In the genomic region with DNA sequence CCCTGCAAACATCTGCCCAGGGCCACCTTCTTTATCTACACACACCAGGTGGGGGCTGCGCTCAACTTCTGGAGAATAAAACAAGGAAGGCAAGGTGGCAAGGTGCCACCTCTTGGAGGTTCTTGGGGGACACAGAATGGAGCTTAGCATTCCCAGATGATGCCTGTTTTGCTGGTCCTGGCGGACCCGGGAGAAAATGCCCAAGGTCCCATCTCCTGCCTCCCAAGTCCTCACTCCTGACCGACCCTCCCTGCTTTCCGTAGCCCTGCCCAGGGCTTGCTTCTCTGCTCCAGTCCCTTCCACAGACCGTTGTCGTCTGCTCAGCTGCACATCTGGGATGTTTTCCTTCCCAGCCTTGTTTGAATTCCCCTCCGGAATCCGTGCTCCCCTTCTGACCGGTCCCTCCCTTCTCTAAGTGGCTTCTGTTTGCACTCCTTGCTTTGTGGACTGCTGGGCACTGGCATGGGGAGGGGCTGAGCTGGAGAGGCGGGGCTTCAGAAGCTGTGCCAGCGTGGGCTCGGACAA, we compare ENCODE assay signal across 8 cellular contexts. TPM values are rescaled to one million over a fixed set of nuclear protein-coding genes. Genes with fewer than 3 reads are reported as not detected.
A peak's percentile ranks its signal among the peaks of the same experiment; 100 is the strongest.
DNase-seq lines count a peak whose midpoint lies in the region; ATAC-seq and TF ChIP-seq lines count a peak whose summit lies in the region.

No MANE protein-coding gene starts in this region.

- intact Hi-C loops in Calu3 (cut with micrococcal nuclease; ENCODE audit: unreplicated experiment) = loop anchor here (5.0 kb wide), 1 partner anchor 47 kb away; no protein-coding TSS in a partner anchor
- intact Hi-C loops in posterior cingulate gyrus (cut with DNase I) = no loop called here

- no peaks in the 10 kb centered on the region for H3K9me3 ChIP-seq in NT2/D1 (ENCODE audit: insufficient read depth, low read length)

- peak overlapping the region; percentile 70 for H3K9ac ChIP-seq in NT2/D1 (ENCODE audit: insufficient read length, low read depth)

- H3K27ac Mint-ChIP-seq in Calu3 (ENCODE audit: unreplicated experiment) (peak overlapping the region; percentile 60), osteocyte (ENCODE audit: unreplicated experiment) (peak overlapping the region; percentile 65)

- CTCF ChIA-PET in Calu3 (lab: Charles Lee) = interaction anchor here (0.6 to 1.3 kb wide), 7 partner anchors 19 to 224 kb away, joined by 3 to 6 read pairs (median 3); a partner anchor contains a TSS

- peaks cover 81% of the 10 kb centered on the region for H3K4me1 Mint-ChIP-seq in Calu3 (ENCODE audit: low read depth, unreplicated experiment)
- H3K4me1 Mint-ChIP-seq in osteocyte (ENCODE audit: unreplicated experiment) = peaks cover 38% of the 10 kb centered on the region

- peaks cover 11% of the 10 kb centered on the region for H3K4me1 ChIP-seq in NT2/D1 (ENCODE audit: insufficient read depth, insufficient read length)

- H3K27me3 Mint-ChIP-seq in Calu3 (ENCODE audit: unreplicated experiment) (no peaks in the 10 kb centered on the region), osteocyte (ENCODE audit: unreplicated experiment) (no peaks in the 10 kb centered on the region)

- TF ChIP-seq CTCF in Calu3 (IDR thresholded peaks at IDR 0.05; ENCODE audit: unreplicated experiment) (no peak), epithelial cell of esophagus (IDR thresholded peaks at IDR 0.05; ENCODE audit: insufficient read depth, low read depth, low read length, missing control alignments) (no peak), osteocyte (IDR thresholded peaks at IDR 0.05) (no peak)

- DNase-seq in Calu3 = peak; percentile 52
- no peak for DNase-seq in NT2/D1 (ENCODE audit: low read depth, low spot score)
- no peak for DNase-seq in epithelial cell of esophagus (ENCODE audit: low read depth)
- DNase-seq in osteocyte (ENCODE audit: extremely low spot score, unreplicated experiment) = no peak
- no peak for DNase-seq in posterior cingulate gyrus
- DNase-seq in C1 segment of cervical spinal cord (lab: John Stamatoyannopoulos, UW) = no peak

- H3K4me3 ChIP-seq in NT2/D1 (ENCODE audit: insufficient read length, low read depth) (peak overlapping the region; percentile 46), epithelial cell of esophagus (ENCODE audit: low read length) (peak overlapping the region; percentile 51)

- ATAC-seq in GM21381 (IDR thresholded peaks at IDR 0.05; ENCODE audit: unreplicated experiment) (no peak), GM18502 (IDR thresholded peaks at IDR 0.05; ENCODE audit: poor library complexity, unreplicated experiment) (no peak)

- no TSS peak for BruUV-seq in Calu3 (replicated peaks; lab: Mats Ljungman, UMichigan)

- peaks cover 39% of the 10 kb centered on the region for H3K36me3 Mint-ChIP-seq in Calu3 (ENCODE audit: insufficient read depth, unreplicated experiment)
- H3K36me3 Mint-ChIP-seq in osteocyte (ENCODE audit: unreplicated experiment) = peaks cover 2% of the 10 kb centered on the region

- H3K9me3 Mint-ChIP-seq in Calu3 (ENCODE audit: low read depth, unreplicated experiment) (no peaks in the 10 kb centered on the region), osteocyte (ENCODE audit: unreplicated experiment) (no peaks in the 10 kb centered on the region)

- H3K4me3 Mint-ChIP-seq in Calu3 (ENCODE audit: low read depth, unreplicated experiment) = peak overlapping the region; percentile 81
- H3K4me3 Mint-ChIP-seq in osteocyte (ENCODE audit: unreplicated experiment) = peak overlapping the region; percentile 83

- H3K27me3 ChIP-seq in NT2/D1 (ENCODE audit: insufficient read depth, insufficient read length) = peaks cover 20% of the 10 kb centered on the region

- no peaks in the 10 kb centered on the region for H3K36me3 ChIP-seq in NT2/D1 (ENCODE audit: insufficient read depth, insufficient read length, low read length)

RNA-seq across cellular contexts. Expression of a gene that starts 13.1 kb away (rescaled TPM):
- total RNA-seq in Calu3 (2022) = 136 and 143 TPM in 2 replicates
- total RNA-seq in osteocyte = 21.6 and 22.8 TPM in 2 replicates

RNA-seq across cellular contexts. Expression of a gene that starts 54.2 kb away (rescaled TPM):
- 31.6 and 44.1 TPM in 2 replicates for total RNA-seq in Calu3 (2022)
- total RNA-seq in osteocyte = 20.5 and 22.6 TPM in 2 replicates
